In genomic region chr19:52048604-52049493, GRCh38 we compare ENCODE assay signal across 8 cellular contexts. TPM values are rescaled to one million over a fixed set of nuclear protein-coding genes. Genes with fewer than 3 reads are reported as not detected.
DNase-seq lines count a peak whose midpoint lies in the region; ATAC-seq, FAIRE-seq and TF ChIP-seq lines count a peak whose summit lies in the region.

Gene ZNF432, minus strand, starts transcription at chr19:52048838. Its CDS starts 1,970 bp downstream, at chr19:52046868.

- peak within 1 kb of the TSS; percentile 97 for H3K9ac ChIP-seq in HepG2 (ENCODE audit: insufficient read depth, low read depth, low read length)

- ATAC-seq in HG03378 (IDR thresholded peaks at IDR 0.05; ENCODE audit: unreplicated experiment) (peak; percentile 56), HepG2 (peak; percentile 96)

- H3K36me3 ChIP-seq in HepG2 (replicated peaks in 1 of 2; ENCODE audit: control insufficient read depth in 1 of 2, insufficient read depth in 2 of 2, low read length in 2 of 2) = peaks cover 2 to 5% of the 10 kb centered on the region in 2 experiments; a peak in 2 of 5 replicates

- BruUV-seq in HepG2 (replicated peaks; lab: Mats Ljungman, UMichigan) = TSS peak; percentile 94

- H3K79me2 ChIP-seq in HepG2 (ENCODE audit: insufficient read depth, low read length) = peaks cover 2% of the 10 kb centered on the region

- peaks cover 27% of the 10 kb centered on the region for H3K4me1 ChIP-seq in HepG2 (ENCODE audit: insufficient read depth, low read length)

- peak within 1 kb of the TSS; percentile 78 for H3K4me2 ChIP-seq in HepG2 (ENCODE audit: low read depth, low read length)

- TF ChIP-seq RAD21 in HepG2 (CRISPR knock-in tag; IDR thresholded peaks at IDR 0.05) = no peak

- WGBS in HepG2 (ENCODE audit: low lambda C conversion rate) = under 1% methylated on average over 42 of the region's 56 CpGs

- peak; percentile 79 for FAIRE-seq in HepG2 (lab: Jason Lieb, UNC)

- H3K27me3 ChIP-seq in HepG2 (ENCODE audit: control insufficient read depth in 1 of 2, insufficient read depth in 2 of 2, low read length in 2 of 2) = no peaks in the 10 kb centered on the region; a peak in 1 of 5 replicates

- CTCF ChIA-PET in HepG2 (lab: Yijun Ruan, JAX; ENCODE audit: low intra/inter-chr PET ratio, low total read pairs) = no interaction called here

- intact Hi-C loops in HepG2 (cut with micrococcal nuclease; ENCODE audit: unreplicated experiment) = loop anchor here (2.0 to 10.0 kb wide), 2 partner anchors 22 to 46 kb away; partner anchors contain the start of gene ZNF841

- TF ChIP-seq EP300 in HepG2 (IDR thresholded peaks at IDR 0.05; ENCODE audit: low read depth in 2 of 2, low read length in 2 of 2) (no peak), HepG2 (CRISPR knock-in tag; IDR thresholded peaks at IDR 0.05; ENCODE audit: borderline replicate concordance) (no peak)

- peak within 1 kb of the TSS; percentile 94 for H3K27ac ChIP-seq in HepG2 (ENCODE audit: extremely low read length, insufficient read depth, low read length)

- TF ChIP-seq POLR2A in GM19099 (IDR thresholded peaks at IDR 0.05; ENCODE audit: extremely low read depth, insufficient read length, low read depth) (peak; percentile 46), HepG2 (IDR thresholded peaks at IDR 0.05; ENCODE audit: insufficient read depth in 1 of 2, low read depth in 2 of 2, low read length in 2 of 2) (peak; percentile 33 to 59; a peak in 1 of 4 replicates)

- no peaks in the 10 kb centered on the region for H4K20me1 ChIP-seq in HepG2 (ENCODE audit: insufficient read depth, low read length)

- H3K4me3 ChIP-seq in HepG2 (replicated peaks in 1 of 3; ENCODE audit: insufficient read depth in 1 of 3, low read depth in 2 of 3, low read length in 3 of 3) = peak within 1 kb of the TSS; percentile 66 to 90 (median 87)

- TF ChIP-seq CTCF in HepG2 (CRISPR knock-in tag; IDR thresholded peaks at IDR 0.05) = peak; percentile 27; the same call in 1 of the 2 replicates

- peak; percentile 96 for DNase-seq in AG20443 (ENCODE audit: low spot score)
- peak; percentile 36 for DNase-seq in NCI-H524 treated with DMSO at 0.1 percent for 48 hours (lab: John Stamatoyannopoulos, UW)
- DNase-seq in activated CD4-positive, alpha-beta T cell treated with anti-CD3 and anti-CD28 coated beads, Interleukin-2, amount 50 U/mL, for 48 hours = peak; percentile 79 to 85
- DNase-seq in dermis blood vessel endothelial cell = peak; percentile 96
- DNase-seq in HepG2 (ENCODE audit: low spot score) = peak; percentile 79
- DNase-seq in stimulated activated CD4-positive, alpha-beta T cell treated with anti-CD3 and anti-CD28 coated beads, Interleukin-2, amount 100 ng/mL, for 48 hours = peak; percentile 71

- in situ Hi-C loops in HepG2 (cut with HindIII; ENCODE audit: extremely low pct_ligation_motif_present, low pct_unique_long_range_greater_than_20kb) = no loop called here

- 0 out of 2 replicates have a peak, but pooled peaks cover 5% of the 10 kb centered on the region for H3K9me3 ChIP-seq in HepG2 (ENCODE audit: low read length)

- H2AFZ ChIP-seq in HepG2 (ENCODE audit: low read length) = peak within 1 kb of the TSS; percentile 98

- POLR2A ChIA-PET in HepG2 (lab: Yijun Ruan, JAX) = interaction anchor here (1.0 to 1.8 kb wide), 4 partner anchors 21 to 141 kb away, joined by 3 to 10 read pairs (median 8); partner anchors contain the start of genes PPP2R1A, ZNF614 and ZNF615

TF ChIP-seq in HepG2, 621 proteins besides CTCF, POLR2A, EP300 and RAD21 (continues in another document):
- TF ChIP-seq ZNF362 (CRISPR knock-in tag; IDR thresholded peaks at IDR 0.05; ENCODE audit: borderline replicate concordance) = no peak
- TF ChIP-seq MEIS1 (CRISPR knock-in tag; IDR thresholded peaks at IDR 0.05; ENCODE audit: borderline replicate concordance) = no peak
- TF ChIP-seq ZNF343 (CRISPR knock-in tag; IDR thresholded peaks at IDR 0.05) = no peak
- TF ChIP-seq ZNF326 (CRISPR knock-in tag; IDR thresholded peaks at IDR 0.05; ENCODE audit: borderline replicate concordance) = no peak
- TF ChIP-seq ZFP90 (CRISPR knock-in tag; IDR thresholded peaks at IDR 0.05; ENCODE audit: borderline replicate concordance) = no peak
- TF ChIP-seq REL (CRISPR knock-in tag; conservative IDR thresholded peaks at IDR 0.05) = no peak; the same call in 1 of the 2 replicates
- TF ChIP-seq ATF2 (CRISPR knock-in tag; IDR thresholded peaks at IDR 0.05) = peak; percentile 12; the same call in 1 of the 2 replicates
- no peak for TF ChIP-seq ZNF207 (IDR thresholded peaks at IDR 0.05; ENCODE audit: borderline replicate concordance)
- TF ChIP-seq SIN3A (IDR thresholded peaks at IDR 0.05; ENCODE audit: borderline replicate concordance, low read depth, low read length) = peak; percentile 41; the same call in 1 of the 2 replicates
- TF ChIP-seq HDAC6 (IDR thresholded peaks at IDR 0.05; ENCODE audit: low read depth, low read length) = no peak
- TF ChIP-seq GPN1 (CRISPR knock-in tag; IDR thresholded peaks at IDR 0.05; ENCODE audit: borderline replicate concordance) = no peak
- 0 out of 4 replicates have a peak, but pooled peaks of 1 of the 2 experiments have one; percentile 16 for TF ChIP-seq REST (IDR thresholded peaks at IDR 0.05; ENCODE audit: borderline replicate concordance in 1 of 2, low read depth in 1 of 2, low read length in 2 of 2)

RNA-seq across cellular contexts. Expression of gene ZNF432, which starts in this region (rescaled TPM):
- 6.5 and 10.0 TPM in 2 replicates for total RNA-seq in dermis blood vessel endothelial cell
- 8.7 and 10.8 TPM in 2 replicates for total RNA-seq in HepG2 (2016; rRNA removed; fragmentation: Illumina TruSeq; extraction: Trizol)
- 1.4 and 3.5 TPM in 2 replicates for total RNA-seq in HepG2 (2016; cell fraction: cytosol; rRNA removed; fragmentation: Illumina TruSeq; extraction: Trizol; ENCODE audit: low read depth)
- total RNA-seq in HepG2 (2016; cell fraction: insoluble cytoplasmic fraction; rRNA removed; fragmentation: Illumina TruSeq; extraction: Trizol) = 8.3 and 8.7 TPM in 2 replicates
- 2.5 and 3.2 TPM in 2 replicates for total RNA-seq in HepG2 (2016; cell fraction: membrane; rRNA removed; fragmentation: Illumina TruSeq; extraction: Trizol)
- total RNA-seq in HepG2 (2016; cell fraction: nucleus; rRNA removed; fragmentation: Illumina TruSeq; extraction: Trizol) = 12.4 and 16.3 TPM in 2 replicates
- polyA plus RNA-seq in HepG2 (2011; rRNA removed) = 3.7 and 4.1 TPM in 2 replicates
- 1.1 and 1.4 TPM in 2 replicates for polyA plus RNA-seq in HepG2 (2011; cell fraction: cytosol; rRNA removed)
- polyA plus RNA-seq in HepG2 (2011; cell fraction: nucleus; rRNA removed) = 11.5 and 13.6 TPM in 2 replicates
- polyA plus RNA-seq in HepG2 (2012) = 5.2 and 6.6 TPM in 2 replicates
- polyA plus RNA-seq in HepG2 (2016; cell fraction: cytosol; fragmentation: Illumina TruSeq; extraction: Trizol; ENCODE audit: low read depth) = 0.20 and 0.35 TPM in 2 replicates
- 4.6 and 4.9 TPM in 2 replicates for polyA plus RNA-seq in HepG2 (2016; cell fraction: insoluble cytoplasmic fraction; fragmentation: Illumina TruSeq; extraction: Trizol; ENCODE audit: low read depth)
- polyA plus RNA-seq in HepG2 (2016; cell fraction: membrane; fragmentation: Illumina TruSeq; extraction: Trizol; ENCODE audit: low read depth) = 0.77 TPM in 2 replicates
- 24.1 and 26.8 TPM in 2 replicates for polyA plus RNA-seq in HepG2 (2016; cell fraction: nucleus; fragmentation: Illumina TruSeq; extraction: Trizol; ENCODE audit: insufficient read depth, low read depth)
- 2.7 and 3.2 TPM in 2 replicates for polyA minus RNA-seq in HepG2 (2011; rRNA and poly(A)+ RNA removed; ENCODE audit: low replicate concordance)
- polyA minus RNA-seq in HepG2 (2011; cell fraction: cytosol; rRNA and poly(A)+ RNA removed) = 2.2 and 3.6 TPM in 2 replicates
- polyA minus RNA-seq in HepG2 (2011; cell fraction: nucleus; rRNA and poly(A)+ RNA removed) = 19.7 and 23.6 TPM in 2 replicates

Comparison
In these comparisons a context has a peak if more than half of its experiments do, and no peak if none do; other contexts are left out.
1. Peak in every context shown above with its lines: DNase-seq, ATAC-seq, H3K4me3 ChIP-seq and H3K27ac ChIP-seq.
2. DNase-seq: peak in every context shown above with its lines; median percentile 96 in AG20443; 96 in dermis blood vessel endothelial cell; 82 in activated CD4-positive, alpha-beta T cell treated with anti-CD3 and anti-CD28 coated beads, Interleukin-2, amount 50 U/mL, for 48 hours; 79 in HepG2; 71 in stimulated activated CD4-positive, alpha-beta T cell treated with anti-CD3 and anti-CD28 coated beads, Interleukin-2, amount 100 ng/mL, for 48 hours; 36 in NCI-H524 treated with DMSO at 0.1 percent for 48 hours.